ENCODE assay signal across 19 cellular contexts in the genomic region with DNA sequence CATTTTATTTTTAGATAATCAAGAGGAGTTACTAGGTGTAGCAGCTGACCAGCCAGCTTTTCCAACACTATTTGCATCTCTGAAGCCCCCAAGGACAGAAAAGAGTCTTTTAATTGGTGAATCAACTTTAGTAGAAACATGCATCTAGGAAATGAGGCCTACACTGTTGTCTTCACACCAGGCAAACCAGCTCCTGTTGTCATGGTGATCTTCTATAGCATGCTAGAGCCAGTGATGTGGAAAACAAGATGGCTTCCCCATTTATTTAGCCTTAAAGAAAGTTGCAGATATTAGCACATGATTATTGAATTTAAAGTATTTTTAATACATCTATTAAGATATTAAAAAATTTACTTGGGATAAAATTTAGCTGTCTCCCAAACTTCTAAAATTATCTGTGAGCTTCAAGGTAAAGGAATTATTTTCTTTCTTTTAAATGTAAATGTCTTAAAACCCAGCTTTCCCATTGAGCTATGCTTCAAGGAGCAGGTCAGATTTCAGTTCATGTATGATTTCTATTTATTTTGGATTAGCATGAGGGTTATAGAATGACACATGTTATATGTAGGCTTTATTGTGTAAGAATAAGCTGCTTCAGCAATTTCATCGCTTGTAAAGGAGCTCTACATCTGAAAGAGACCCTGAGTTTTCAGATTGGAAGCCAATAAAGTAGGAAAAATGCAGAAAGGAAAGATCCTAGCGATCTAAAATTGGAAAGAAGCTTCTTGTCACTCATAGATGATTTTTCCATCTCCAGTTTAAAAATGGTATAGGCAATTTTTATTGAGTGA.
DNase-seq lines count a peak whose midpoint lies in the region; ATAC-seq and TF ChIP-seq lines count a peak whose summit lies in the region.
"Had no signal": no experiment of that assay in that cellular context is flagged by ENCODE, and none has a peak within 500 bp of the region (broad histone marks: within the 10 kb centered on the region; RNA-seq: fewer than 3 reads in every experiment).

No MANE protein-coding gene starts in this region.

- no peaks in the 10 kb centered on the region for H3K9me3 Mint-ChIP-seq in memory B cell
- H3K9me3 Mint-ChIP-seq: activated T-cell treated with anti-CD3 and anti-CD28 coated beads, Interleukin-2, amount 50 U/mL, for 24 hours had no signal

- no peak overlapping the region for H3K4me3 ChIP-seq in HCT116 (replicated peaks in 1 of 2; ENCODE audit: low read depth in 1 of 2, low read length in 2 of 2)
- no peak overlapping the region for H3K4me3 ChIP-seq in NT2/D1 (ENCODE audit: insufficient read length, low read depth)
- H3K4me3 ChIP-seq: PC-9, spleen had no signal

- H3K27ac ChIP-seq in HCT116 (ENCODE audit: low read depth, low read length) = no peak overlapping the region
- H3K27ac ChIP-seq: C4-2B, PC-9 had no signal

- POLR2A ChIA-PET in HCT116 (lab: Charles Lee) = interaction anchor here (1.1 kb wide), 1 partner anchor 564 kb away, joined by 4 read pairs; a partner anchor contains a TSS

- H3K4me3 Mint-ChIP-seq in memory B cell = no peak overlapping the region
- H3K4me3 Mint-ChIP-seq: activated CD4-positive, alpha-beta T cell treated with anti-CD3 and anti-CD28 coated beads for 36 hours; activated T-cell treated with anti-CD3 and anti-CD28 coated beads, Interleukin-2, amount 50 U/mL, for 24 hours had no signal

- intact Hi-C loops in HCT116 (cut with micrococcal nuclease) = no loop called here

- H3K27ac Mint-ChIP-seq in memory B cell = no peak overlapping the region
- H3K27ac Mint-ChIP-seq: activated CD4-positive, alpha-beta T cell treated with anti-CD3 and anti-CD28 coated beads for 36 hours; activated T-cell treated with anti-CD3 and anti-CD28 coated beads, Interleukin-2, amount 50 U/mL, for 24 hours had no signal

- TF ChIP-seq RAD21 in HCT116 (IDR thresholded peaks at IDR 0.05; ENCODE audit: low read depth) = no peak

- H3K4me1 Mint-ChIP-seq in memory B cell = peaks cover 9% of the 10 kb centered on the region
- H3K4me1 Mint-ChIP-seq: activated CD4-positive, alpha-beta T cell treated with anti-CD3 and anti-CD28 coated beads for 36 hours had no signal

- RAD21 ChIA-PET in HCT116 (lab: Charles Lee; ENCODE audit: low non-redundant PET in 1 of 2, low total read pairs in 2 of 2, uncharacterized antibody in 2 of 2, unreplicated experiment in 2 of 2) = no interaction called here

- H3K36me3 ChIP-seq in HCT116 (ENCODE audit: control insufficient read depth in 1 of 2, insufficient read depth in 2 of 2, low read length in 2 of 2) = no peaks in the 10 kb centered on the region
- no peaks in the 10 kb centered on the region for H3K36me3 ChIP-seq in NT2/D1 (ENCODE audit: insufficient read depth, insufficient read length, low read length)
- H3K36me3 ChIP-seq: spleen had no signal

- no peak overlapping the region for H3K4me2 ChIP-seq in HCT116 (ENCODE audit: low read length)
- H3K4me2 ChIP-seq: PC-9 had no signal

- CTCF ChIA-PET in HCT116 (lab: Charles Lee) = no interaction called here

- H3K9me3 ChIP-seq in HCT116 (ENCODE audit: control insufficient read depth in 1 of 2, insufficient read depth in 1 of 2, low read depth in 1 of 2, low read length in 2 of 2) (no peaks in the 10 kb centered on the region), NT2/D1 (ENCODE audit: insufficient read depth, low read length) (no peaks in the 10 kb centered on the region)
- H3K9me3 ChIP-seq: spleen had no signal

- no peaks in the 10 kb centered on the region for H3K79me2 ChIP-seq in HCT116 (ENCODE audit: insufficient read depth, low read length)

- H3K4me1 ChIP-seq in HCT116 (ENCODE audit: control insufficient read depth in 1 of 2, insufficient read depth in 2 of 2, low read length in 2 of 2) (no peaks in the 10 kb centered on the region), NT2/D1 (ENCODE audit: insufficient read depth, insufficient read length) (no peaks in the 10 kb centered on the region)

- peak overlapping the region; percentile 15 for H2AFZ ChIP-seq in HCT116 (ENCODE audit: low read depth, low read length, poor library complexity, severe bottlenecking)
- H2AFZ ChIP-seq: PC-9 had no signal

- no peak for TF ChIP-seq POLR2A in HCT116 (IDR thresholded peaks at IDR 0.05; ENCODE audit: borderline replicate concordance, extremely low read depth, insufficient read depth, insufficient read length)

- peak; percentile 37 for ATAC-seq in GM18867 (IDR thresholded peaks at IDR 0.05; ENCODE audit: unreplicated experiment)
- ATAC-seq in HCT116 = no peak
- peak; percentile 27 for ATAC-seq in memory B cell (ENCODE audit: low read depth)
- ATAC-seq: activated CD4-positive, alpha-beta T cell treated with anti-CD3 and anti-CD28 coated beads for 36 hours; esophagus mucosa had no signal

- no peaks in the 10 kb centered on the region for H3K27me3 Mint-ChIP-seq in memory B cell

- no peak for DNase-seq in HCT116 (ENCODE audit: low read depth, low spot score)
- peak; percentile 30 for DNase-seq in NT2/D1 (ENCODE audit: low read depth, low spot score)
- no peak for DNase-seq in memory B cell (ENCODE audit: low spot score in 2 of 2)
- DNase-seq in SW480 (ENCODE audit: low spot score) = no peak
- DNase-seq in GM19240 (ENCODE audit: insufficient read length, low spot score) = no peak
- DNase-seq in hepatic stellate cell (ENCODE audit: low spot score) = no peak
- DNase-seq: activated CD4-positive, alpha-beta T cell treated with anti-CD3 and anti-CD28 coated beads for 36 hours; activated T-cell treated with anti-CD3 and anti-CD28 coated beads, Interleukin-2, amount 50 U/mL, for 24 hours; GF-D8; Karpas-422; mammary epithelial cell; NCI-H2107; nucleus accumbens; PC-9; spleen; T-helper 1 cell had no signal

- no peaks in the 10 kb centered on the region for H3K36me3 Mint-ChIP-seq in memory B cell

- H4K20me1 ChIP-seq in HCT116 (ENCODE audit: insufficient read depth) = no peaks in the 10 kb centered on the region

- no peak overlapping the region for H3K9ac ChIP-seq in HCT116 (ENCODE audit: low read length)
- H3K9ac ChIP-seq in NT2/D1 (ENCODE audit: insufficient read length, low read depth) = no peak overlapping the region

- H3K9me2 ChIP-seq in HCT116 (ENCODE audit: insufficient read depth) = no peaks in the 10 kb centered on the region

- BruUV-seq in HCT116 (replicated peaks; lab: Mats Ljungman, UMichigan) = no TSS peak

- no peaks in the 10 kb centered on the region for H3K27me3 ChIP-seq in HCT116 (ENCODE audit: insufficient read depth, low read length)
- H3K27me3 ChIP-seq in NT2/D1 (ENCODE audit: insufficient read depth, insufficient read length) = no peaks in the 10 kb centered on the region
- H3K27me3 ChIP-seq: spleen had no signal

- no peak for TF ChIP-seq CTCF in HCT116 (IDR thresholded peaks at IDR 0.05 in 2 of 3, conservative IDR thresholded peaks at IDR 0.05 in 1 of 3; ENCODE audit: borderline replicate concordance in 1 of 3, insufficient read depth in 1 of 3, low read depth in 2 of 3, low read length in 2 of 3)

TF ChIP-seq in HCT116, 20 proteins besides CTCF, POLR2A, EP300 and RAD21:
- TF ChIP-seq, protein P1, sequence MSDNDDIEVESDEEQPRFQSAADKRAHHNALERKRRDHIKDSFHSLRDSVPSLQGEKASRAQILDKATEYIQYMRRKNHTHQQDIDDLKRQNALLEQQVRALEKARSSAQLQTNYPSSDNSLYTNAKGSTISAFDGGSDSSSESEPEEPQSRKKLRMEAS (IDR thresholded peaks at IDR 0.05) = no peak
- no peak for TF ChIP-seq ZNF274 (IDR thresholded peaks at IDR 0.05; ENCODE audit: low read depth, low read length)
- TF ChIP-seq, protein P2, sequence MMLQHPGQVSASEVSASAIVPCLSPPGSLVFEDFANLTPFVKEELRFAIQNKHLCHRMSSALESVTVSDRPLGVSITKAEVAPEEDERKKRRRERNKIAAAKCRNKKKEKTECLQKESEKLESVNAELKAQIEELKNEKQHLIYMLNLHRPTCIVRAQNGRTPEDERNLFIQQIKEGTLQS (IDR thresholded peaks at IDR 0.05) = no peak
- TF ChIP-seq SIN3A (IDR thresholded peaks at IDR 0.05; ENCODE audit: low read depth) = no peak
- TF ChIP-seq, protein P3, sequence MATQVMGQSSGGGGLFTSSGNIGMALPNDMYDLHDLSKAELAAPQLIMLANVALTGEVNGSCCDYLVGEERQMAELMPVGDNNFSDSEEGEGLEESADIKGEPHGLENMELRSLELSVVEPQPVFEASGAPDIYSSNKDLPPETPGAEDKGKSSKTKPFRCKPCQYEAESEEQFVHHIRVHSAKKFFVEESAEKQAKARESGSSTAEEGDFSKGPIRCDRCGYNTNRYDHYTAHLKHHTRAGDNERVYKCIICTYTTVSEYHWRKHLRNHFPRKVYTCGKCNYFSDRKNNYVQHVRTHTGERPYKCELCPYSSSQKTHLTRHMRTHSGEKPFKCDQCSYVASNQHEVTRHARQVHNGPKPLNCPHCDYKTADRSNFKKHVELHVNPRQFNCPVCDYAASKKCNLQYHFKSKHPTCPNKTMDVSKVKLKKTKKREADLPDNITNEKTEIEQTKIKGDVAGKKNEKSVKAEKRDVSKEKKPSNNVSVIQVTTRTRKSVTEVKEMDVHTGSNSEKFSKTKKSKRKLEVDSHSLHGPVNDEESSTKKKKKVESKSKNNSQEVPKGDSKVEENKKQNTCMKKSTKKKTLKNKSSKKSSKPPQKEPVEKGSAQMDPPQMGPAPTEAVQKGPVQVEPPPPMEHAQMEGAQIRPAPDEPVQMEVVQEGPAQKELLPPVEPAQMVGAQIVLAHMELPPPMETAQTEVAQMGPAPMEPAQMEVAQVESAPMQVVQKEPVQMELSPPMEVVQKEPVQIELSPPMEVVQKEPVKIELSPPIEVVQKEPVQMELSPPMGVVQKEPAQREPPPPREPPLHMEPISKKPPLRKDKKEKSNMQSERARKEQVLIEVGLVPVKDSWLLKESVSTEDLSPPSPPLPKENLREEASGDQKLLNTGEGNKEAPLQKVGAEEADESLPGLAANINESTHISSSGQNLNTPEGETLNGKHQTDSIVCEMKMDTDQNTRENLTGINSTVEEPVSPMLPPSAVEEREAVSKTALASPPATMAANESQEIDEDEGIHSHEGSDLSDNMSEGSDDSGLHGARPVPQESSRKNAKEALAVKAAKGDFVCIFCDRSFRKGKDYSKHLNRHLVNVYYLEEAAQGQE (IDR thresholded peaks at IDR 0.05; ENCODE audit: low read depth) = no peak
- TF ChIP-seq JUND (IDR thresholded peaks at IDR 0.05) = no peak
- TF ChIP-seq EZH2 (IDR thresholded peaks at IDR 0.05) = no peak
- no peak for TF ChIP-seq TCF7L2 (IDR thresholded peaks at IDR 0.05; ENCODE audit: borderline replicate concordance, extremely low read depth, insufficient read depth, insufficient read length)
- no peak for TF ChIP-seq EGR1 (IDR thresholded peaks at IDR 0.05; ENCODE audit: low read depth)
- no peak for TF ChIP-seq SRF (IDR thresholded peaks at IDR 0.05; ENCODE audit: low read depth)
- no peak for TF ChIP-seq POLR2AphosphoS5 (IDR thresholded peaks at IDR 0.05; ENCODE audit: low read depth, low read length)
- no peak for TF ChIP-seq CBX3 (IDR thresholded peaks at IDR 0.05; ENCODE audit: low read depth)
- no peak for TF ChIP-seq EZH2phosphoT487 (IDR thresholded peaks at IDR 0.05; ENCODE audit: borderline replicate concordance)
- TF ChIP-seq ELF1 (IDR thresholded peaks at IDR 0.05; ENCODE audit: borderline replicate concordance, low read depth) = no peak
- TF ChIP-seq FOSL1 (IDR thresholded peaks at IDR 0.05; ENCODE audit: low read depth) = no peak
